Comparison of ENCODE assay signal across 12 cellular contexts in the genomic region with DNA sequence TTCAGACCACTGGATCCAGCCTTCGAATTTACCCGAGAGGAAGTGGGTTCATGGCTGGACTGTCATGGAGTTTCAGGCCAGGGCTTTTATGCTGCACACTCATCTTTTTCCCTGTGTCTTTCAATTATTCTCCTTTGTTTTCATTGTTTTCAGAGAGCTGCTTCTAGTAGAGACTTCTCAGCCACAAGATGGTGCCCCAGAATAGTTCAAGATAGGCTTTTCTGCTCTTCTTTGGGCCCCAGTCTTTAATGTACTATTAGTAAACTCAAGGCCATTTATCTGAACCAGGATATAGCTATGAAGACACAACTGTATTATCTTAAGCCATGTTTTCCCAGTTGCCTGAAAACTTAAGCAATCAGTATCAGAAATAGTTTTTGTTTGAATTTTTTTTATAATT. TPM values are rescaled to one million over a fixed set of nuclear protein-coding genes. Genes with fewer than 3 reads are reported as not detected.
DNase-seq lines count a peak whose midpoint lies in the region; ATAC-seq and TF ChIP-seq lines count a peak whose summit lies in the region.
"Had no signal": no experiment of that assay in that cellular context is flagged by ENCODE, and none has a peak within 500 bp of the region (broad histone marks: within the 10 kb centered on the region; RNA-seq: fewer than 3 reads in every experiment).

No MANE protein-coding gene starts in this region.

- H3K27me3 ChIP-seq in right cardiac atrium (ENCODE audit: control insufficient read depth, insufficient read depth) (no peaks in the 10 kb centered on the region), brain microvascular endothelial cell (replicated peaks) (no peaks in the 10 kb centered on the region), kidney epithelial cell (ENCODE audit: control insufficient read depth, insufficient read depth, low read length) (no peaks in the 10 kb centered on the region), upper lobe of right lung (no peaks in the 10 kb centered on the region), SJCRH30 (no peaks in the 10 kb centered on the region)
- H3K27me3 ChIP-seq: ovary had no signal

- no peak for DNase-seq in right cardiac atrium
- DNase-seq in left cardiac atrium, result no peak
- no peak for DNase-seq in brain microvascular endothelial cell
- no peak for DNase-seq in kidney epithelial cell (ENCODE audit: low read depth)
- no peak for DNase-seq in upper lobe of right lung
- no peak for DNase-seq in NCI-H1694 (lab: John Stamatoyannopoulos, UW)
- DNase-seq in T-helper 1 cell, result no peak
- no peak for DNase-seq in SJCRH30
- DNase-seq: activated T-cell treated with anti-CD3 and anti-CD28 coated beads, Interleukin-2, amount 50 U/mL, for 1 hour; NCI-H1694 treated with DMSO at 0.1 percent for 48 hours; OCI-M1; ovary had no signal

- H3K4me3 ChIP-seq in right cardiac atrium (ENCODE audit: low read length), result no peak overlapping the region
- H3K4me3 ChIP-seq in brain microvascular endothelial cell (ENCODE audit: low read depth, low read length), result no peak overlapping the region
- H3K4me3 ChIP-seq in kidney epithelial cell (ENCODE audit: low read depth, low read length), result no peak overlapping the region
- H3K4me3 ChIP-seq in upper lobe of right lung, result no peak overlapping the region
- no peak overlapping the region for H3K4me3 ChIP-seq in SJCRH30
- H3K4me3 ChIP-seq: ovary had no signal

- H3K36me3 ChIP-seq in brain microvascular endothelial cell (replicated peaks) (no peaks in the 10 kb centered on the region), kidney epithelial cell (ENCODE audit: control insufficient read depth, insufficient read depth, low read length) (no peaks in the 10 kb centered on the region), upper lobe of right lung (no peaks in the 10 kb centered on the region), SJCRH30 (peaks cover 13% of the 10 kb centered on the region)
- H3K36me3 ChIP-seq: ovary had no signal

- in situ Hi-C loops in brain microvascular endothelial cell (cut with HindIII; ENCODE audit: low pct_ligation_motif_present, low sequenced_read_pairs), result no loop called here

- H3K4me1 ChIP-seq in right cardiac atrium (ENCODE audit: control insufficient read depth, insufficient read depth, low read length) (no peaks in the 10 kb centered on the region), upper lobe of right lung (no peaks in the 10 kb centered on the region), SJCRH30 (no peaks in the 10 kb centered on the region)

- 95% methylated on average over 2 of the region's 2 CpGs for WGBS in right cardiac atrium

- H3K27ac ChIP-seq in right cardiac atrium (ENCODE audit: low read length) (no peak overlapping the region), brain microvascular endothelial cell (no peak overlapping the region), upper lobe of right lung (no peak overlapping the region), SJCRH30 (no peak overlapping the region)
- H3K27ac ChIP-seq: ovary had no signal

- TF ChIP-seq CTCF in brain microvascular endothelial cell (IDR thresholded peaks at IDR 0.05; ENCODE audit: low read depth, low read length, missing control alignments) (peak; percentile 23), kidney epithelial cell (IDR thresholded peaks at IDR 0.05; ENCODE audit: insufficient read depth, low read length, poor library complexity, severe bottlenecking) (peak; percentile 5), upper lobe of right lung (IDR thresholded peaks at IDR 0.05) (peak; percentile 30)

- ATAC-seq in right cardiac atrium (peak; percentile 36 to 47), left cardiac atrium (no peak), upper lobe of right lung (peak; percentile 43)

- intact Hi-C loops in right cardiac atrium (cut with DNase I) (no loop called here), left cardiac atrium (cut with DNase I) (no loop called here), upper lobe of right lung (cut with DNase I) (no loop called here)

- H3K9me3 ChIP-seq in right cardiac atrium (ENCODE audit: control insufficient read depth, low read length) (peaks cover 2% of the 10 kb centered on the region), upper lobe of right lung (no peaks in the 10 kb centered on the region), SJCRH30 (replicated peaks) (0 out of 2 replicates have a peak, but pooled peaks cover 4% of the 10 kb centered on the region)
- H3K9me3 ChIP-seq: ovary had no signal

RNA-seq across cellular contexts. Expression of gene PSMA6, which starts 30.4 kb away (rescaled TPM):
- total RNA-seq in right cardiac atrium, result 100 to 1,000 TPM; 149 to 175 (median 163) TPM
- 193 TPM for polyA plus RNA-seq in right cardiac atrium
- total RNA-seq in left cardiac atrium, result 100 to 1,000 TPM; 131 to 165 TPM
- 181 and 214 TPM in 2 replicates for total RNA-seq in kidney epithelial cell
- total RNA-seq in upper lobe of right lung, result 157 TPM
- total RNA-seq in SJCRH30 (2014; rRNA removed; shearing (Covaris generic)), result 211 and 212 TPM in 2 replicates

Comparison
In these comparisons a context has a peak if more than half of its experiments do, and no peak if none do; other contexts are left out.
1. ATAC-seq: peak in right cardiac atrium (2 of 2) and upper lobe of right lung (single experiment); none in left cardiac atrium (0 of 2).
2. Peak in every context shown above with its lines, with median percentiles within 50 percentile points of each other: CTCF ChIP-seq.